24 cellular contexts compared by ENCODE assay signal in genomic region chr12:42496886-42497285, GRCh38.
"Had no signal": no experiment of that assay in that cellular context is flagged by ENCODE, and none has a peak within 500 bp of the region (broad histone marks: within the 10 kb centered on the region; RNA-seq: fewer than 3 reads in every experiment).

No MANE protein-coding gene starts in this region.

- H3K4me1 ChIP-seq: esophagus squamous epithelium, right lobe of liver, suprapubic skin, transverse colon, upper lobe of right lung, uterus had no signal

- H3K27ac Mint-ChIP-seq: memory B cell; naive B cell; natural killer cell treated with Interleukin-12 subunit alpha and Interleukin-12 subunit beta and Interleukin-15 and Interleukin-18, amount 100 ng/mL, for 72 hours; stimulated activated naive CD8-positive, alpha-beta T cell treated with anti-CD3 and anti-CD28 coated beads, Interleukin-15, amount 100 ng/mL, for 72 hours had no signal

- H3K4me3 ChIP-seq: coronary artery, esophagus squamous epithelium, lung, mucosa of descending colon, right lobe of liver, suprapubic skin, transverse colon, upper lobe of right lung, uterus had no signal

- H3K4me1 Mint-ChIP-seq: naive B cell; stimulated activated naive CD8-positive, alpha-beta T cell treated with anti-CD3 and anti-CD28 coated beads, Interleukin-15, amount 100 ng/mL, for 72 hours had no signal

- H3K9me3 Mint-ChIP-seq: memory B cell; natural killer cell treated with Interleukin-12 subunit alpha and Interleukin-12 subunit beta and Interleukin-15 and Interleukin-18, amount 100 ng/mL, for 72 hours; stimulated activated naive CD8-positive, alpha-beta T cell treated with anti-CD3 and anti-CD28 coated beads, Interleukin-15, amount 100 ng/mL, for 72 hours had no signal

- H3K36me3 ChIP-seq: esophagus squamous epithelium, right lobe of liver, suprapubic skin, transverse colon, upper lobe of right lung, uterus had no signal

- DNase-seq: dermis blood vessel endothelial cell; effector memory CD4-positive, alpha-beta T cell; esophagus squamous epithelium; mucosa of descending colon; naive B cell; nucleus accumbens; right lobe of liver; small intestine; stimulated activated CD4-positive, alpha-beta T cell treated with anti-CD3 and anti-CD28 coated beads, Interleukin-15, amount 100 ng/mL, for 24 hours; stimulated activated CD4-positive, alpha-beta T cell treated with anti-CD3 and anti-CD28 coated beads, Interleukin-2, amount 100 ng/mL, for 48 hours; stimulated activated naive CD4-positive, alpha-beta T cell; stimulated activated naive CD8-positive, alpha-beta T cell treated with anti-CD3 and anti-CD28 coated beads, Interleukin-15, amount 100 ng/mL, for 72 hours; transverse colon; upper lobe of right lung; uterus had no signal

- H3K4me3 Mint-ChIP-seq: memory B cell; naive B cell; natural killer cell treated with Interleukin-12 subunit alpha and Interleukin-12 subunit beta and Interleukin-15 and Interleukin-18, amount 100 ng/mL, for 72 hours; stimulated activated naive CD8-positive, alpha-beta T cell treated with anti-CD3 and anti-CD28 coated beads, Interleukin-15, amount 100 ng/mL, for 72 hours had no signal

- ATAC-seq: left lobe of liver; mucosa of descending colon; right lobe of liver; stimulated activated naive CD8-positive, alpha-beta T cell treated with anti-CD3 and anti-CD28 coated beads, Interleukin-15, amount 100 ng/mL, for 72 hours; upper lobe of right lung had no signal

- H3K36me3 Mint-ChIP-seq: memory B cell; naive B cell; natural killer cell treated with Interleukin-12 subunit alpha and Interleukin-12 subunit beta and Interleukin-15 and Interleukin-18, amount 100 ng/mL, for 72 hours had no signal

- H3K27me3 ChIP-seq: esophagus squamous epithelium, right lobe of liver, suprapubic skin, transverse colon, upper lobe of right lung, uterus had no signal

- H3K27ac ChIP-seq: coronary artery, esophagus squamous epithelium, right lobe of liver, suprapubic skin, transverse colon, upper lobe of right lung, uterus had no signal

- FAIRE-seq: endothelial cell of umbilical vein, frontal cortex, keratinocyte, small intestine had no signal

- H3K9me3 ChIP-seq: esophagus squamous epithelium, mucosa of descending colon, right lobe of liver, suprapubic skin, transverse colon, upper lobe of right lung, uterus had no signal
